In genomic region chr20:18138639-18139583, GRCh38 we compare ENCODE assay signal across 8 cellular contexts. TPM values are rescaled to one million over a fixed set of nuclear protein-coding genes. Genes with fewer than 3 reads are reported as not detected.
DNase-seq lines count a peak whose midpoint lies in the region; ATAC-seq and TF ChIP-seq lines count a peak whose summit lies in the region.

No MANE protein-coding gene starts in this region.

- no peaks in the 10 kb centered on the region for H3K27me3 ChIP-seq in right lobe of liver

- TF ChIP-seq CTCF in astrocyte of the cerebellum (IDR thresholded peaks at IDR 0.05; ENCODE audit: low read depth, low read length, missing control alignments) (no peak), right lobe of liver (IDR thresholded peaks at IDR 0.05) (no peak), type B pancreatic cell (conservative IDR thresholded peaks at IDR 0.05) (no peak)

- no peaks in the 10 kb centered on the region for H3K27me3 Mint-ChIP-seq in activated naive CD4-positive, alpha-beta T cell treated with anti-CD3 and anti-CD28 coated beads, Interleukin-2, amount 50 U/mL, for 24 hours
- H3K27me3 Mint-ChIP-seq in type B pancreatic cell = peaks cover 1% of the 10 kb centered on the region

- DNase-seq in activated naive CD4-positive, alpha-beta T cell (lab: John Stamatoyannopoulos, UW) = no peak
- DNase-seq in astrocyte of the cerebellum (ENCODE audit: low read depth) = no peak
- no peak for DNase-seq in right lobe of liver
- DNase-seq in type B pancreatic cell (ENCODE audit: extremely low spot score, unreplicated experiment) = no peak
- no peak for DNase-seq in amygdala (lab: John Stamatoyannopoulos, UW)

- H3K9me3 Mint-ChIP-seq in activated naive CD4-positive, alpha-beta T cell treated with anti-CD3 and anti-CD28 coated beads, Interleukin-2, amount 50 U/mL, for 24 hours = no peaks in the 10 kb centered on the region
- no peaks in the 10 kb centered on the region for H3K9me3 Mint-ChIP-seq in type B pancreatic cell

- H3K27ac ChIP-seq in right lobe of liver = peak overlapping the region; percentile 71 to 89 (median 81)

- in situ Hi-C loops in astrocyte of the cerebellum (cut with HindIII; ENCODE audit: low sequenced_read_pairs) = no loop called here

- H3K4me1 Mint-ChIP-seq in activated naive CD4-positive, alpha-beta T cell treated with anti-CD3 and anti-CD28 coated beads, Interleukin-2, amount 50 U/mL, for 24 hours = peaks cover 37% of the 10 kb centered on the region
- H3K4me1 Mint-ChIP-seq in type B pancreatic cell (ENCODE audit: unreplicated experiment) = peaks cover 21% of the 10 kb centered on the region

- intact Hi-C loops in right lobe of liver (cut with DNase I) = no loop called here

- 27% methylated on average over 6 of the region's 7 CpGs for WGBS in right lobe of liver (ENCODE audit: insufficient coverage, low coverage, low lambda C conversion rate, missing lambda C conversion rate)

- peak overlapping the region; percentile 85 for H3K4me3 Mint-ChIP-seq in activated naive CD4-positive, alpha-beta T cell treated with anti-CD3 and anti-CD28 coated beads, Interleukin-2, amount 50 U/mL, for 24 hours
- H3K4me3 Mint-ChIP-seq in type B pancreatic cell = peak overlapping the region; percentile 82

- TF ChIP-seq POLR2A in right lobe of liver (IDR thresholded peaks at IDR 0.05) = no peak

- peaks cover 0 to 20% (median 5%) of the 10 kb centered on the region in 4 donors for H3K4me1 ChIP-seq in right lobe of liver

- H3K27ac Mint-ChIP-seq in activated naive CD4-positive, alpha-beta T cell treated with anti-CD3 and anti-CD28 coated beads, Interleukin-2, amount 50 U/mL, for 24 hours = peak overlapping the region; percentile 71
- H3K27ac Mint-ChIP-seq in type B pancreatic cell = peak overlapping the region; percentile 48

- H3K4me3 ChIP-seq in astrocyte of the cerebellum (ENCODE audit: low read depth, low read length) (peak overlapping the region; percentile 84), right lobe of liver (peak overlapping the region; percentile 89 to 95 (median 91))

- H3K36me3 ChIP-seq in right lobe of liver = peaks cover 0 to 9% (median 0%) of the 10 kb centered on the region in 4 donors

- ATAC-seq in right lobe of liver (peak; percentile 21 to 49 (median 36)), GM18907 (IDR thresholded peaks at IDR 0.05; ENCODE audit: unreplicated experiment) (no peak), GM21723 (IDR thresholded peaks at IDR 0.05; ENCODE audit: unreplicated experiment) (no peak)

- peaks cover 6% of the 10 kb centered on the region for H3K36me3 Mint-ChIP-seq in activated naive CD4-positive, alpha-beta T cell treated with anti-CD3 and anti-CD28 coated beads, Interleukin-2, amount 50 U/mL, for 24 hours
- H3K36me3 Mint-ChIP-seq in type B pancreatic cell = peaks cover 11% of the 10 kb centered on the region

- H3K9me3 ChIP-seq in right lobe of liver = no peaks in the 10 kb centered on the region

RNA-seq across cellular contexts. Expression of gene KAT14, which starts 1.2 kb away (rescaled TPM):
- total RNA-seq in right lobe of liver (10 to 100 TPM in 2 of 6 experiments, 1 to 10 TPM in 4; 5.6 to 13.0 (median 7.9) TPM), type B pancreatic cell (ENCODE audit: low replicate concordance) (19.7 and 24.9 TPM in 2 replicates)

RNA-seq across cellular contexts. Expression of gene PET117, which starts 1.2 kb away (rescaled TPM):
- total RNA-seq in right lobe of liver (10 to 100 TPM in 1 of 6 experiments, 1 to 10 TPM in 5; 5.1 to 10.6 (median 6.6) TPM), type B pancreatic cell (ENCODE audit: low replicate concordance) (17.8 and 18.7 TPM in 2 replicates)

Comparison
In these comparisons a context has a peak if more than half of its experiments do, and no peak if none do; other contexts are left out.
1. ATAC-seq: peak in right lobe of liver (4 of 4); none in GM18907 (single experiment) and GM21723 (single experiment).